In the genomic region with DNA sequence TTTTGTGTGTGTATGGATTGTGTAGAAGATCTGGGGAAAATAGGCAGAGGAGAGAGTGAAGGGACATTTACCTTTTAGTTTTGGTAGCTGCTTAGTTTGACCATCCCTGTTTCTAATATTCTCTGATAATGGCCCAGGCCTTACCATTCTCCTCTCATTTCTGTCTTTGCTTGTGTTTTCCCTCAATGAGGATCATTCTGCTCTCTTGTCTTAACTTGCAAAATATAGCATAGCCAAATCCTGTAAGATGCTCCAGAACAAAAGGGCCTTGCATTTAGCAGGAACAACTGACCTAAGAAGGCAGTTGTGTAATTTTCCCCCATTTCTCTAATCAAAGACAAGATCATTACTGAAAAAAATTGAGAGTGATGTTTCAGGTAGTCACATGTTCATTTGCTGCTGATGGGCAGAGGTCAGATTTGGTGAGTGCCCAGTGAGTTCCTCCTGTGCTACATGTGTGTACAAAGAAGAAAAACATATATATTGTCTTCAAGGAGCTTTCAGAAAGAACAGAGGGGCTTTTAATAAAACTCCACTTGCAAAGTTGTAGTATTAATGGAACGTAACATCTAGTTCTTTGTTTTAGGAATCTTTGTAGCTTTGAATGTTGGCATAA, we compare ENCODE assay signal across 23 cellular contexts.
"Had no signal": no experiment of that assay in that cellular context is flagged by ENCODE, and none has a peak within 500 bp of the region (broad histone marks: within the 10 kb centered on the region; RNA-seq: fewer than 3 reads in every experiment).

No MANE protein-coding gene starts in this region.

- H3K4me1 ChIP-seq: breast epithelium, prostate gland had no signal

- H3K27ac ChIP-seq: ascending aorta, breast epithelium, epithelial cell of prostate, foreskin keratinocyte, prostate gland, right atrium auricular region, skin epidermis, suprapubic skin, transverse colon had no signal

- H3K27ac Mint-ChIP-seq: activated naive CD4-positive, alpha-beta T cell treated with anti-CD3 and anti-CD28 coated beads, Interleukin-2, amount 50 U/mL, for 24 hours; stimulated activated naive CD8-positive, alpha-beta T cell treated with anti-CD3 and anti-CD28 coated beads, Interleukin-15, amount 100 ng/mL, for 72 hours; T-helper 2 cell treated with Interferon-gamma antibody and Interleukin-4, amounts not matched to agents 5 μg/mL and 100 μg/mL, for 36 hours had no signal

- H3K27me3 Mint-ChIP-seq: activated naive CD4-positive, alpha-beta T cell treated with anti-CD3 and anti-CD28 coated beads, Interleukin-2, amount 50 U/mL, for 24 hours; stimulated activated naive CD8-positive, alpha-beta T cell treated with anti-CD3 and anti-CD28 coated beads, Interleukin-15, amount 100 ng/mL, for 72 hours had no signal

- DNase-seq: activated CD4-positive, alpha-beta T cell treated with anti-CD3 and anti-CD28 coated beads for 4 hours; activated CD8-positive, alpha-beta memory T cell treated with anti-CD3 and anti-CD28 coated beads, Interleukin-2, amount 50 U/mL, for 4 hours; activated effector memory CD4-positive, alpha-beta T cell treated with anti-CD3 and anti-CD28 coated beads, Interleukin-2, amount 50 U/mL, for 16 hours; activated T-cell treated with anti-CD3 and anti-CD28 coated beads, Interleukin-2, amount 50 U/mL, for 48 hours; effector memory CD4-positive, alpha-beta T cell; hippocampal formation; islet precursor cell; midbrain; stimulated activated naive CD8-positive, alpha-beta T cell treated with anti-CD3 and anti-CD28 coated beads, Interleukin-15, amount 100 ng/mL, for 72 hours had no signal

- ATAC-seq: WTC11 had no signal

- H3K36me3 ChIP-seq: breast epithelium, right atrium auricular region had no signal

- H3K27me3 ChIP-seq: ascending aorta, breast epithelium, foreskin keratinocyte, right atrium auricular region, suprapubic skin, transverse colon had no signal

- H3K4me3 Mint-ChIP-seq: activated naive CD4-positive, alpha-beta T cell treated with anti-CD3 and anti-CD28 coated beads, Interleukin-2, amount 50 U/mL, for 24 hours; neural crest cell; stimulated activated naive CD8-positive, alpha-beta T cell treated with anti-CD3 and anti-CD28 coated beads, Interleukin-15, amount 100 ng/mL, for 72 hours; T-helper 2 cell treated with Interferon-gamma antibody and Interleukin-4, amounts not matched to agents 5 μg/mL and 100 μg/mL, for 36 hours; WTC11 had no signal

- H3K9me3 ChIP-seq: ascending aorta, breast epithelium, prostate gland, right atrium auricular region, suprapubic skin, transverse colon had no signal

- H3K4me3 ChIP-seq: ascending aorta, breast epithelium, lung, prostate gland, right atrium auricular region, skin epidermis, suprapubic skin, transverse colon had no signal

- H3K9me3 Mint-ChIP-seq: activated naive CD4-positive, alpha-beta T cell treated with anti-CD3 and anti-CD28 coated beads, Interleukin-2, amount 50 U/mL, for 24 hours; neural crest cell; stimulated activated naive CD8-positive, alpha-beta T cell treated with anti-CD3 and anti-CD28 coated beads, Interleukin-15, amount 100 ng/mL, for 72 hours; T-helper 2 cell treated with Interferon-gamma antibody and Interleukin-4, amounts not matched to agents 5 μg/mL and 100 μg/mL, for 36 hours; WTC11 had no signal
